In genomic region chr11:101523193-101523592, GRCh38 we compare ENCODE assay signal across 22 cellular contexts.
DNase-seq lines count a peak whose midpoint lies in the region; ATAC-seq and TF ChIP-seq lines count a peak whose summit lies in the region.
"Had no signal": no experiment of that assay in that cellular context is flagged by ENCODE, and none has a peak within 500 bp of the region (broad histone marks: within the 10 kb centered on the region; RNA-seq: fewer than 3 reads in every experiment).

No MANE protein-coding gene starts in this region.

- no peak overlapping the region for H3K23ac ChIP-seq in H9 (ENCODE audit: insufficient read length, low read depth, low read length)

- no peak overlapping the region for H2BK5ac ChIP-seq in H9 (ENCODE audit: insufficient read length, low read length)

- no peaks in the 10 kb centered on the region for H3K79me1 ChIP-seq in H9 (ENCODE audit: insufficient read depth, low read depth, low read length, poor library complexity, severe bottlenecking)

- no peaks in the 10 kb centered on the region for H3K9me2 ChIP-seq in OCI-LY7 (ENCODE audit: insufficient read depth, low read length)

- intact Hi-C loops in OCI-LY7 (cut with micrococcal nuclease; ENCODE audit: unreplicated experiment), result no loop called here
- intact Hi-C loops in left ventricle myocardium superior (cut with micrococcal nuclease), result no loop called here

- H2BK20ac ChIP-seq in H9 (ENCODE audit: low read depth, low read length, poor library complexity, severe bottlenecking), result no peak overlapping the region

- no peaks in the 10 kb centered on the region for H3K27me3 ChIP-seq in H9 (ENCODE audit: insufficient read depth, low read length)
- no peaks in the 10 kb centered on the region for H3K27me3 ChIP-seq in HUES48 (ENCODE audit: control insufficient read depth, insufficient read depth, low read length)
- H3K27me3 ChIP-seq: BE2C; BLaER1 treated with 17β-estradiol and CSF1 and Interleukin-3, amounts not matched to agents 10 nM and 100 nM had no signal

- H3K4me2 ChIP-seq in H9 (ENCODE audit: insufficient read depth, insufficient read length, low read length) (no peak overlapping the region), OCI-LY7 (ENCODE audit: low read length) (peak overlapping the region; percentile 35)
- H3K4me2 ChIP-seq: A549; BLaER1 treated with 17β-estradiol and CSF1 and Interleukin-3, amounts not matched to agents 10 nM and 100 nM had no signal

- CTCF ChIA-PET in OCI-LY7 (lab: Charles Lee; ENCODE audit: unreplicated experiment), result no interaction called here

- POLR2A ChIA-PET in OCI-LY7 (lab: Charles Lee), result no interaction called here

- H3T11ph ChIP-seq in H9 (ENCODE audit: low read length), result no peak overlapping the region

- no peak overlapping the region for H2AFZ ChIP-seq in H9 (ENCODE audit: low read length)
- peak overlapping the region; percentile 69; the same call in 1 of the 2 replicates for H2AFZ ChIP-seq in OCI-LY7 (ENCODE audit: low read length)

- no peak overlapping the region for H4K5ac ChIP-seq in H9 (ENCODE audit: insufficient read length, low read depth, low read length)

- H3K18ac ChIP-seq in H9 (ENCODE audit: insufficient read length, low read depth, low read length), result no peak overlapping the region

- H3K27me3 Mint-ChIP-seq in H9 (ENCODE audit: low read depth), result peaks cover 3% of the 10 kb centered on the region; the same call in 1 of the 2 replicates
- H3K27me3 Mint-ChIP-seq: CD4-positive, alpha-beta T cell had no signal

- no peak overlapping the region for H4K91ac ChIP-seq in H9 (ENCODE audit: insufficient read length, low read depth, low read length)

- H3K4me1 Mint-ChIP-seq in H9, result peaks cover 33 to 40% of the 10 kb centered on the region in 2 experiments
- H3K4me1 Mint-ChIP-seq: CD14-positive monocyte had no signal

- H2BK120ac ChIP-seq in H9 (ENCODE audit: low read depth, low read length, poor library complexity, severe bottlenecking), result no peak overlapping the region

- ATAC-seq in GM21367 (IDR thresholded peaks at IDR 0.05; ENCODE audit: unreplicated experiment), result peak; percentile 49
- no peak for ATAC-seq in left ventricle myocardium superior
- ATAC-seq: A549, HCT116 had no signal

- H4K8ac ChIP-seq in H9 (replicated peaks; ENCODE audit: insufficient read length, low read depth, low read length), result no peak overlapping the region

- H3K4me1 ChIP-seq in H9 (ENCODE audit: insufficient read depth, low read length) (no peaks in the 10 kb centered on the region), HUES48 (ENCODE audit: control insufficient read depth, insufficient read depth, low read length) (peaks cover 16% of the 10 kb centered on the region), OCI-LY7 (ENCODE audit: insufficient read depth, low read length, poor library complexity, severe bottlenecking) (peaks cover 34% of the 10 kb centered on the region)
- H3K4me1 ChIP-seq: A549, BE2C had no signal

- H3K9me3 Mint-ChIP-seq in H9, result peaks cover 27 to 37% of the 10 kb centered on the region in 2 experiments

- H4K20me1 ChIP-seq in H9 (ENCODE audit: control insufficient read depth, insufficient read depth, insufficient read length), result no peaks in the 10 kb centered on the region
- no peaks in the 10 kb centered on the region for H4K20me1 ChIP-seq in OCI-LY7 (ENCODE audit: insufficient read depth, low read length)
- H4K20me1 ChIP-seq: BLaER1 treated with 17β-estradiol and CSF1 and Interleukin-3, amounts not matched to agents 10 nM and 100 nM had no signal

- H2BK12ac ChIP-seq in H9 (ENCODE audit: insufficient read length, low read depth, low read length), result no peak overlapping the region

- TF ChIP-seq CTCF in H9 (conservative IDR thresholded peaks at IDR 0.05) (no peak), OCI-LY7 (conservative IDR thresholded peaks at IDR 0.05; ENCODE audit: low read length) (no peak)

- no peak overlapping the region for H3K4me3 Mint-ChIP-seq in H9
- H3K4me3 Mint-ChIP-seq: CD14-positive monocyte; CD4-positive, alpha-beta T cell had no signal

- no peak overlapping the region for H3K14ac ChIP-seq in H9 (ENCODE audit: insufficient read depth, low read length)

- BruUV-seq in OCI-LY7 (replicated peaks; lab: Mats Ljungman, UMichigan), result no TSS peak

- peaks cover 2% of the 10 kb centered on the region for H3K23me2 ChIP-seq in H9 (ENCODE audit: insufficient read length, low read depth, low read length, poor library complexity, severe bottlenecking)

- H3K9ac ChIP-seq in H9 (ENCODE audit: extremely low read depth, insufficient read length, low read length) (no peak overlapping the region), HUES48 (ENCODE audit: low read depth, low read length) (no peak overlapping the region)
- H3K9ac ChIP-seq: BLaER1 treated with 17β-estradiol and CSF1 and Interleukin-3, amounts not matched to agents 10 nM and 100 nM had no signal

- H3K4me3 ChIP-seq in HUES48 (ENCODE audit: low read depth, low read length) (no peak overlapping the region), OCI-LY7 (ENCODE audit: low read depth, low read length, poor library complexity, severe bottlenecking) (no peak overlapping the region)
- H3K4me3 ChIP-seq: A549; BLaER1 treated with 17β-estradiol and CSF1 and Interleukin-3, amounts not matched to agents 10 nM and 100 nM had no signal

- no peak overlapping the region for H3K27ac ChIP-seq in H9 (ENCODE audit: insufficient read length, low read depth, low read length)
- peak overlapping the region; percentile 90 for H3K27ac ChIP-seq in HUES48 (ENCODE audit: low read depth, low read length)
- peak overlapping the region; percentile 65 for H3K27ac ChIP-seq in OCI-LY7 (ENCODE audit: low read depth, low read length, poor library complexity, severe bottlenecking)
- H3K27ac ChIP-seq: A549; BLaER1 treated with 17β-estradiol and CSF1 and Interleukin-3, amounts not matched to agents 10 nM and 100 nM had no signal

- H2AK5ac ChIP-seq in H9 (ENCODE audit: insufficient read length, low read length), result no peak overlapping the region

- peak overlapping the region in 2 of 3 experiments; percentile 56 to 99; a peak in 4 of 7 replicates for H3K27ac Mint-ChIP-seq in H9
- H3K27ac Mint-ChIP-seq: CD14-positive monocyte; CD4-positive, alpha-beta T cell had no signal

- no peak overlapping the region for H3K4ac ChIP-seq in H9 (ENCODE audit: low read depth, low read length)

- H3K36me3 ChIP-seq in HUES48 (ENCODE audit: control insufficient read depth, insufficient read depth, low read length), result no peaks in the 10 kb centered on the region
- peaks cover 15% of the 10 kb centered on the region for H3K36me3 ChIP-seq in OCI-LY7 (ENCODE audit: insufficient read depth, low read length)
- H3K36me3 ChIP-seq: BE2C; BLaER1 treated with 17β-estradiol and CSF1 and Interleukin-3, amounts not matched to agents 10 nM and 100 nM had no signal

- H3K36me3 Mint-ChIP-seq in H9 (ENCODE audit: insufficient read depth in 1 of 3, low read depth in 3 of 3), result peaks cover 25 to 53% (median 44%) of the 10 kb centered on the region in 3 experiments
- H3K36me3 Mint-ChIP-seq: CD14-positive monocyte had no signal

- H2BK15ac ChIP-seq in H9 (ENCODE audit: low read depth, low read length), result no peak overlapping the region

- H3K56ac ChIP-seq in H9 (ENCODE audit: insufficient read length, low read depth, low read length), result no peak overlapping the region

- peaks cover 7% of the 10 kb centered on the region for H3K9me3 ChIP-seq in H9 (ENCODE audit: control insufficient read depth, low read depth, low read length)
- peaks cover 25% of the 10 kb centered on the region for H3K9me3 ChIP-seq in HUES48 (ENCODE audit: control insufficient read depth, insufficient read depth, low read length)
- no peaks in the 10 kb centered on the region; the same call in 1 of the 2 replicates for H3K9me3 ChIP-seq in OCI-LY7 (ENCODE audit: low read length)
- H3K9me3 ChIP-seq: A549, BE2C had no signal

- DNase-seq in H9 (no peak), OCI-LY7 (ENCODE audit: low spot score) (peak; percentile 60), ecto neural progenitor cell (ENCODE audit: low spot score) (no peak), NCI-H1417 (lab: John Stamatoyannopoulos, UW) (no peak), left ventricle myocardium superior (no peak), midbrain (lab: John Stamatoyannopoulos, UW) (no peak)
- DNase-seq: 8988T; ACHN; AML-193; BE2C; Calu3; CD4-positive, alpha-beta T cell; COR-L47; DMS53; DMS79 treated with DMSO at 0.1 percent for 48 hours; GF-D8 had no signal

- H3K79me2 ChIP-seq in H9 (ENCODE audit: insufficient read depth, low read length), result no peaks in the 10 kb centered on the region
- H3K79me2 ChIP-seq in OCI-LY7 (ENCODE audit: insufficient read depth, low read depth, low read length), result no peaks in the 10 kb centered on the region
